ENCODE assay signal across 29 cellular contexts in genomic region chr12:668092-668481, GRCh38. TPM values are rescaled to one million over a fixed set of nuclear protein-coding genes. Genes with fewer than 3 reads are reported as not detected.
DNase-seq lines count a peak whose midpoint lies in the region; ATAC-seq, FAIRE-seq and TF ChIP-seq lines count a peak whose summit lies in the region.
"Had no signal": no experiment of that assay in that cellular context is flagged by ENCODE, and none has a peak within 500 bp of the region (broad histone marks: within the 10 kb centered on the region; RNA-seq: fewer than 3 reads in every experiment).

No MANE protein-coding gene starts in this region.

- in situ Hi-C loops in GM12878 (cut with MboI): no loop called here

- POLR2A ChIA-PET in GM12878 (lab: Charles Lee): interaction anchor here (0.6 to 5.4 kb wide), 16 partner anchors 10 to 156 kb away, joined by 3 to 79 read pairs (median 8); partner anchors contain the start of gene WNK1

- WGBS in GM12878 (ENCODE audit: insufficient coverage, insufficient replicate concordance, low lambda C conversion rate, missing lambda C conversion rate): 0% methylated on average over 1 of the region's 1 CpG

- no peak overlapping the region for H3K4me2 ChIP-seq in Loucy (ENCODE audit: low read depth, low read length, poor library complexity, severe bottlenecking)
- no peak overlapping the region for H3K4me2 ChIP-seq in GM12878 (ENCODE audit: control insufficient read depth, insufficient read depth)
- H3K4me2 ChIP-seq in neural progenitor cell: no peak overlapping the region

- no peak for DNase-seq in stimulated activated naive CD8-positive, alpha-beta T cell treated with anti-CD3 and anti-CD28 coated beads, Interleukin-15, amount 100 ng/mL, for 72 hours
- DNase-seq in GM12878 (ENCODE audit: low read depth, low spot score) (no peak), neural progenitor cell (ENCODE audit: low spot score) (no peak)
- DNase-seq: activated CD4-positive, CD25-positive, alpha-beta regulatory T cell treated with anti-CD3 and anti-CD28 coated beads, Interleukin-2, amount 50 U/mL, for 72 hours; activated naive CD4-positive, alpha-beta T cell treated with anti-CD3 and anti-CD28 coated beads, Interleukin-2, amount 10 ng/mL, durations not matched to agents 7 days and 5 days; activated T-cell treated with anti-CD3 and anti-CD28 coated beads, Interleukin-2, amount 50 U/mL, for 72 hours; anterior cingulate cortex; colonic mucosa; effector CD8-positive, alpha-beta T cell; HFFc6; left ventricle myocardium superior; midbrain; naive thymus-derived CD8-positive, alpha-beta T cell; NCI-H1092 treated with DMSO at 0.1 percent for 48 hours; NCI-H187; NCI-H526 treated with DMSO at 0.1 percent for 48 hours; SJCRH30 had no signal

- H3K4me1 ChIP-seq in Loucy (ENCODE audit: insufficient read depth, low read length, poor library complexity, severe bottlenecking) (peaks cover 51% of the 10 kb centered on the region), GM12878 (ENCODE audit: control insufficient read depth, insufficient read depth, low read length) (peaks cover 76% of the 10 kb centered on the region), neural progenitor cell (peaks cover 18% of the 10 kb centered on the region)
- H3K4me1 ChIP-seq: colonic mucosa, SJCRH30 had no signal

- H3K27me3 Mint-ChIP-seq in stimulated activated naive CD8-positive, alpha-beta T cell treated with anti-CD3 and anti-CD28 coated beads, Interleukin-15, Interleukin-2, amounts not matched to agents 100 ng/mL and 50 ng/mL, for 24 hours: peaks cover 4% of the 10 kb centered on the region
- H3K27me3 Mint-ChIP-seq in stimulated activated naive CD8-positive, alpha-beta T cell treated with anti-CD3 and anti-CD28 coated beads, Interleukin-15, amount 100 ng/mL, for 72 hours: no peaks in the 10 kb centered on the region
- no peaks in the 10 kb centered on the region for H3K27me3 Mint-ChIP-seq in neural progenitor cell (ENCODE audit: insufficient read depth, low read depth)
- H3K27me3 Mint-ChIP-seq: naive thymus-derived CD8-positive, alpha-beta T cell had no signal

- RAD21 ChIA-PET in GM12878 (lab: Charles Lee; ENCODE audit: unreplicated experiment): interaction anchor here (0.7 to 15.9 kb wide), 29 partner anchors 9 to 281 kb away, joined by 3 to 396 read pairs (median 6); partner anchors contain the start of genes RAD52 and WNK1

- peak overlapping the region; percentile 9 for H3K9ac ChIP-seq in Loucy (ENCODE audit: low read depth, low read length, poor library complexity, severe bottlenecking)
- peak overlapping the region; percentile 30; the same call in 1 of the 2 replicates for H3K9ac ChIP-seq in GM12878 (ENCODE audit: control insufficient read depth, insufficient read depth, low read length)
- H3K9ac ChIP-seq in neural progenitor cell: no peak overlapping the region
- H3K9ac ChIP-seq: BLaER1 treated with 17β-estradiol and CSF1 and Interleukin-3, amounts not matched to agents 10 nM and 100 nM had no signal

- H3K4me1 Mint-ChIP-seq in stimulated activated naive CD8-positive, alpha-beta T cell treated with anti-CD3 and anti-CD28 coated beads, Interleukin-15, Interleukin-2, amounts not matched to agents 100 ng/mL and 50 ng/mL, for 24 hours (ENCODE audit: low read depth): peaks cover 91% of the 10 kb centered on the region
- peaks cover 91% of the 10 kb centered on the region for H3K4me1 Mint-ChIP-seq in stimulated activated naive CD8-positive, alpha-beta T cell treated with anti-CD3 and anti-CD28 coated beads, Interleukin-15, amount 100 ng/mL, for 72 hours
- H3K4me1 Mint-ChIP-seq in neural progenitor cell: peaks cover 18% of the 10 kb centered on the region

- TF ChIP-seq CTCF in Loucy (conservative IDR thresholded peaks at IDR 0.05; ENCODE audit: low read length): no peak
- no peak for TF ChIP-seq CTCF in GM12878 (IDR thresholded peaks at IDR 0.05 in 2 of 3, conservative IDR thresholded peaks at IDR 0.05 in 1 of 3; ENCODE audit: control insufficient read depth in 2 of 3, extremely low read depth in 1 of 3, insufficient read depth in 1 of 3, low read depth in 3 of 3, low read length in 3 of 3)
- no peak for TF ChIP-seq CTCF in neural progenitor cell (IDR thresholded peaks at IDR 0.05)

- H3K27ac ChIP-seq in GM12878 (ENCODE audit: control insufficient read depth, insufficient read depth) (peak overlapping the region; percentile 87), neural progenitor cell (no peak overlapping the region)
- H3K27ac ChIP-seq: colonic mucosa, SJCRH30 had no signal

- no peaks in the 10 kb centered on the region for H3K9me3 ChIP-seq in Loucy (ENCODE audit: insufficient read depth, low read depth, low read length)
- H3K9me3 ChIP-seq in GM12878 (replicated peaks; ENCODE audit: control insufficient read depth, insufficient read depth, low read length): no peaks in the 10 kb centered on the region
- no peaks in the 10 kb centered on the region for H3K9me3 ChIP-seq in neural progenitor cell (ENCODE audit: low read depth)
- H3K9me3 ChIP-seq: BLaER1 treated with 17β-estradiol and CSF1 and Interleukin-3, amounts not matched to agents 10 nM and 100 nM; colonic mucosa; SJCRH30 had no signal

- SMC1A ChIA-PET in GM12878 (lab: Charles Lee; ENCODE audit: uncharacterized antibody, unreplicated experiment): interaction anchor here (0.8 to 6.6 kb wide), 40 partner anchors 10 to 279 kb away, joined by 3 to 87 read pairs (median 8); partner anchors contain the start of gene WNK1

- H3K36me3 Mint-ChIP-seq in stimulated activated naive CD8-positive, alpha-beta T cell treated with anti-CD3 and anti-CD28 coated beads, Interleukin-15, Interleukin-2, amounts not matched to agents 100 ng/mL and 50 ng/mL, for 24 hours (ENCODE audit: low read depth): no peaks in the 10 kb centered on the region
- H3K36me3 Mint-ChIP-seq in neural progenitor cell: no peaks in the 10 kb centered on the region
- H3K36me3 Mint-ChIP-seq: activated naive CD4-positive, alpha-beta T cell treated with anti-CD3 and anti-CD28 coated beads, Interleukin-2, amount 10 ng/mL, durations not matched to agents 7 days and 5 days; naive thymus-derived CD8-positive, alpha-beta T cell; type B pancreatic cell had no signal

- H3K4me3 Mint-ChIP-seq in stimulated activated naive CD8-positive, alpha-beta T cell treated with anti-CD3 and anti-CD28 coated beads, Interleukin-15, Interleukin-2, amounts not matched to agents 100 ng/mL and 50 ng/mL, for 24 hours: no peak overlapping the region
- no peak overlapping the region for H3K4me3 Mint-ChIP-seq in stimulated activated naive CD8-positive, alpha-beta T cell treated with anti-CD3 and anti-CD28 coated beads, Interleukin-15, amount 100 ng/mL, for 72 hours
- no peak overlapping the region for H3K4me3 Mint-ChIP-seq in neural progenitor cell
- H3K4me3 Mint-ChIP-seq: activated naive CD4-positive, alpha-beta T cell treated with anti-CD3 and anti-CD28 coated beads, Interleukin-2, amount 10 ng/mL, durations not matched to agents 7 days and 5 days; HFFc6; type B pancreatic cell had no signal

- no peaks in the 10 kb centered on the region for H4K20me1 ChIP-seq in Loucy (ENCODE audit: insufficient read depth, low read length, poor library complexity, severe bottlenecking)
- H4K20me1 ChIP-seq in GM12878 (ENCODE audit: control insufficient read depth, insufficient read depth): no peaks in the 10 kb centered on the region
- no peaks in the 10 kb centered on the region for H4K20me1 ChIP-seq in neural progenitor cell (ENCODE audit: low read depth)
- H4K20me1 ChIP-seq: BLaER1 treated with 17β-estradiol and CSF1 and Interleukin-3, amounts not matched to agents 10 nM and 100 nM had no signal

- no peaks in the 10 kb centered on the region for H3F3A ChIP-seq in Loucy (ENCODE audit: low read depth)
- no peaks in the 10 kb centered on the region for H3F3A ChIP-seq in neural progenitor cell (ENCODE audit: low read depth)

- H3K4me3 ChIP-seq in Loucy (ENCODE audit: low read length, poor library complexity, severe bottlenecking) (no peak overlapping the region), GM12878 (no peak overlapping the region), neural progenitor cell (no peak overlapping the region)
- H3K4me3 ChIP-seq: BLaER1 treated with 17β-estradiol and CSF1 and Interleukin-3, amounts not matched to agents 10 nM and 100 nM; colonic mucosa; SJCRH30 had no signal

- H3K9me2 ChIP-seq in Loucy (replicated peaks; ENCODE audit: low read depth, low read length): no peaks in the 10 kb centered on the region

- H3K79me2 ChIP-seq in Loucy (ENCODE audit: insufficient read depth, low read length): no peaks in the 10 kb centered on the region
- H3K79me2 ChIP-seq in GM12878 (ENCODE audit: control insufficient read depth, insufficient read depth, low read length): no peaks in the 10 kb centered on the region
- H3K79me2 ChIP-seq in neural progenitor cell (ENCODE audit: low read depth): no peaks in the 10 kb centered on the region

- H3K27ac Mint-ChIP-seq in stimulated activated naive CD8-positive, alpha-beta T cell treated with anti-CD3 and anti-CD28 coated beads, Interleukin-15, Interleukin-2, amounts not matched to agents 100 ng/mL and 50 ng/mL, for 24 hours: peak overlapping the region; percentile 93
- no peak overlapping the region for H3K27ac Mint-ChIP-seq in stimulated activated naive CD8-positive, alpha-beta T cell treated with anti-CD3 and anti-CD28 coated beads, Interleukin-15, amount 100 ng/mL, for 72 hours
- no peak overlapping the region for H3K27ac Mint-ChIP-seq in neural progenitor cell
- H3K27ac Mint-ChIP-seq: activated naive CD4-positive, alpha-beta T cell treated with anti-CD3 and anti-CD28 coated beads, Interleukin-2, amount 10 ng/mL, durations not matched to agents 7 days and 5 days; type B pancreatic cell had no signal

- H2AFZ ChIP-seq in Loucy (ENCODE audit: low read length) (no peak overlapping the region), GM12878 (ENCODE audit: control insufficient read depth, low read depth, low read length) (no peak overlapping the region), neural progenitor cell (replicated peaks) (no peak overlapping the region)

- ATAC-seq in stimulated activated naive CD8-positive, alpha-beta T cell treated with anti-CD3 and anti-CD28 coated beads, Interleukin-15, amount 100 ng/mL, for 72 hours: no peak
- ATAC-seq in GM12878 (peak; percentile 27), HG02981 (IDR thresholded peaks at IDR 0.05; ENCODE audit: unreplicated experiment) (no peak), HG02759 (IDR thresholded peaks at IDR 0.05; ENCODE audit: unreplicated experiment) (no peak)
- ATAC-seq: left ventricle myocardium superior; naive thymus-derived CD8-positive, alpha-beta T cell had no signal

- no peak for TF ChIP-seq POLR2A in GM12878 (IDR thresholded peaks at IDR 0.05; ENCODE audit: low read depth, low read length)

- no peaks in the 10 kb centered on the region for H3K9me3 Mint-ChIP-seq in stimulated activated naive CD8-positive, alpha-beta T cell treated with anti-CD3 and anti-CD28 coated beads, Interleukin-15, Interleukin-2, amounts not matched to agents 100 ng/mL and 50 ng/mL, for 24 hours
- H3K9me3 Mint-ChIP-seq in stimulated activated naive CD8-positive, alpha-beta T cell treated with anti-CD3 and anti-CD28 coated beads, Interleukin-15, amount 100 ng/mL, for 72 hours: no peaks in the 10 kb centered on the region
- no peaks in the 10 kb centered on the region for H3K9me3 Mint-ChIP-seq in neural progenitor cell
- H3K9me3 Mint-ChIP-seq: activated naive CD4-positive, alpha-beta T cell treated with anti-CD3 and anti-CD28 coated beads, Interleukin-2, amount 10 ng/mL, durations not matched to agents 7 days and 5 days; activated T-cell treated with anti-CD3 and anti-CD28 coated beads, Interleukin-2, amount 50 U/mL, for 72 hours; HFFc6; naive thymus-derived CD8-positive, alpha-beta T cell; type B pancreatic cell had no signal

- TF ChIP-seq RAD21 in GM12878 (IDR thresholded peaks at IDR 0.05; ENCODE audit: insufficient read depth, low read depth, low read length): no peak

- no peaks in the 10 kb centered on the region for H3K36me3 ChIP-seq in Loucy (ENCODE audit: insufficient read depth, low read length)
- no peaks in the 10 kb centered on the region for H3K36me3 ChIP-seq in GM12878 (ENCODE audit: control insufficient read depth in 2 of 2, insufficient read depth in 2 of 2, low read length in 1 of 2)
- H3K36me3 ChIP-seq in neural progenitor cell: no peaks in the 10 kb centered on the region
- H3K36me3 ChIP-seq: BLaER1 treated with 17β-estradiol and CSF1 and Interleukin-3, amounts not matched to agents 10 nM and 100 nM; colonic mucosa; SJCRH30 had no signal

- no TSS peak for BruUV-seq in GM12878 (replicated peaks; lab: Mats Ljungman, UMichigan)

- no peak for TF ChIP-seq EP300 in GM12878 (IDR thresholded peaks at IDR 0.05; ENCODE audit: borderline replicate concordance in 1 of 2, control insufficient read depth in 1 of 2, low read depth in 2 of 2, low read length in 2 of 2)

- CTCF ChIA-PET in GM12878 (lab: Yijun Ruan, JAX): interaction anchor here (0.7 to 4.6 kb wide), 15 partner anchors 10 to 146 kb away, joined by 3 to 63 read pairs (median 5); partner anchors contain the start of gene WNK1

- intact Hi-C loops in GM12878 (cut with micrococcal nuclease; ENCODE audit: unreplicated experiment): no loop called here

- FAIRE-seq in GM12878 (lab: Jason Lieb, UNC): no peak
- FAIRE-seq: bronchial epithelial cell, D721Med, keratinocyte, RCC 7860 had no signal

- H3K27me3 ChIP-seq in Loucy (ENCODE audit: insufficient read depth, low read length, poor library complexity, severe bottlenecking) (no peaks in the 10 kb centered on the region), GM12878 (replicated peaks in 1 of 2; ENCODE audit: control insufficient read depth in 2 of 2, insufficient read depth in 2 of 2, low read length in 1 of 2) (no peaks in the 10 kb centered on the region), neural progenitor cell (no peaks in the 10 kb centered on the region)
- H3K27me3 ChIP-seq: BLaER1 treated with 17β-estradiol and CSF1 and Interleukin-3, amounts not matched to agents 10 nM and 100 nM; colonic mucosa; SJCRH30 had no signal

RNA-seq across cellular contexts. Expression of gene NINJ2, which starts 4.8 kb away (rescaled TPM):
- 1.5 and 1.8 TPM in 2 replicates for total RNA-seq in GM12878 (2013; cell fraction: nucleolus; rRNA removed)
- total RNA-seq in GM12878 (2014; rRNA removed) (15.6 and 19.1 TPM in 2 replicates), GM12878 (2014; rRNA removed; fragmentation: Illumina TruSeq; extraction: Trizol) (12.0 and 14.0 TPM in 2 replicates), GM12878 (2021) (13.5 and 14.8 TPM in 2 replicates), neural progenitor cell (ENCODE audit: low replicate concordance) (0.37 TPM in 1 of 2 replicates, not detected in the other)
- polyA plus RNA-seq in GM12878 (2011; ENCODE audit: low read depth): 11.9 TPM
- polyA plus RNA-seq in GM12878 (2011; rRNA removed) (4.8 and 8.9 TPM in 2 replicates), GM12878 (2014; fragmentation: Illumina TruSeq; extraction: Trizol) (10.2 and 19.7 TPM in 2 replicates), GM12878 (2014; fragmentation: Nextera tagmentation; extraction: Ambion mirVana) (10 to 100 TPM; 36.6 to 51.6 TPM), GM12878 (2014; rRNA removed) (18.5 and 22.9 TPM in 2 replicates), GM12878 (2016; fragmentation: Nextera tagmentation; extraction: Ambion mirVana) (10 to 100 TPM; 22.9 to 24.2 TPM)
- polyA plus RNA-seq in GM12878 (2011; cell fraction: cytosol; rRNA removed): 18.9 and 23.4 TPM in 2 replicates
- polyA plus RNA-seq in GM12878 (2011; cell fraction: nucleus; rRNA removed): 6.9 and 10.1 TPM in 2 replicates
- polyA plus RNA-seq in GM12878 (2012): 11.3 and 16.1 TPM in 2 replicates
- 13.2 and 19.5 TPM in 2 replicates for polyA minus RNA-seq in GM12878 (2011; rRNA and poly(A)+ RNA removed)
- polyA minus RNA-seq in GM12878 (2011; cell fraction: cytosol; rRNA and poly(A)+ RNA removed): 5.4 TPM in 1 of 2 replicates, not detected in the other
- 1.1 and 1.6 TPM in 2 replicates for polyA minus RNA-seq in GM12878 (2011; cell fraction: nucleus; rRNA and poly(A)+ RNA removed)
- total RNA-seq: Daoy, HFFc6, IMR-90 had no signal
- polyA plus RNA-seq: IMR-90 had no signal
